1 cellular context compared by ENCODE assay signal in the genomic region with DNA sequence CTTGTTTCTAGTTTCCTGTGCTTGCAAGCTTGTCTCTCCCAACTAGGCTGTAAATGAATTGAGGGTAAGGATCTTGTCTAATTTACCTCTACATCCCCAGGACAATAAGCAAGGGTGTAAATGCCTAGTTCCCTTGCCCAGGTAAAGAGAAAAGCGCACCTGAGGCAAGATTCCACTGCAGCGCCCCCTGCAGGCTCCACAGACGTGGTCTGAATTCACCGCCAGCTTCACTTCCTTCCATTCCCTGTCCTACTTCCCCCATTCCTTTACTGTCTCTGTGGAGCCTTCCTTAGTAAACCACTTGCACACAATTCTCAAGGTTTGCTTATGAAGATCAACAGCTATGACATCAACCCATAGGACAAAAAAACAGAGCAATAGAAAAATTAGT.
TF ChIP-seq lines count a peak whose summit lies in the region.

No MANE protein-coding gene starts in this region.

TF ChIP-seq in HCT116, 20 proteins besides CTCF, POLR2A, EP300 and RAD21:
- TF ChIP-seq JUND (IDR thresholded peaks at IDR 0.05): no peak
- no peak for TF ChIP-seq EGR1 (IDR thresholded peaks at IDR 0.05; ENCODE audit: low read depth)
- TF ChIP-seq REST (IDR thresholded peaks at IDR 0.05; ENCODE audit: low read depth): no peak
- no peak for TF ChIP-seq CBX3 (IDR thresholded peaks at IDR 0.05; ENCODE audit: low read depth)
- TF ChIP-seq ELF1 (IDR thresholded peaks at IDR 0.05; ENCODE audit: borderline replicate concordance, low read depth): no peak
- no peak for TF ChIP-seq SP1 (IDR thresholded peaks at IDR 0.05; ENCODE audit: low read depth)
- no peak for TF ChIP-seq EZH2 (IDR thresholded peaks at IDR 0.05)
- no peak for TF ChIP-seq ATF3 (IDR thresholded peaks at IDR 0.05)
- no peak for TF ChIP-seq ZNF274 (IDR thresholded peaks at IDR 0.05; ENCODE audit: low read depth, low read length)
- TF ChIP-seq SRF (IDR thresholded peaks at IDR 0.05; ENCODE audit: low read depth): no peak
- TF ChIP-seq POLR2AphosphoS5 (IDR thresholded peaks at IDR 0.05; ENCODE audit: low read depth, low read length): no peak
- TF ChIP-seq MAX (IDR thresholded peaks at IDR 0.05): no peak
- TF ChIP-seq ZBTB33 (IDR thresholded peaks at IDR 0.05; ENCODE audit: extremely low read depth, insufficient replicate concordance, low read length): no peak
- TF ChIP-seq EZH2phosphoT487 (IDR thresholded peaks at IDR 0.05; ENCODE audit: borderline replicate concordance): no peak
- no peak for TF ChIP-seq SIN3A (IDR thresholded peaks at IDR 0.05; ENCODE audit: low read depth)
- TF ChIP-seq FOSL1 (IDR thresholded peaks at IDR 0.05; ENCODE audit: low read depth): no peak
- no peak for TF ChIP-seq YY1 (IDR thresholded peaks at IDR 0.05; ENCODE audit: extremely low read depth, insufficient replicate concordance, low read depth, low read length)
- no peak for TF ChIP-seq TCF7L2 (IDR thresholded peaks at IDR 0.05; ENCODE audit: borderline replicate concordance, extremely low read depth, insufficient read depth, insufficient read length)
TF ChIP-seq in HCT116: peak in this region for 0.
